Comparison of ENCODE assay signal across 2 cellular contexts in the genomic region with DNA sequence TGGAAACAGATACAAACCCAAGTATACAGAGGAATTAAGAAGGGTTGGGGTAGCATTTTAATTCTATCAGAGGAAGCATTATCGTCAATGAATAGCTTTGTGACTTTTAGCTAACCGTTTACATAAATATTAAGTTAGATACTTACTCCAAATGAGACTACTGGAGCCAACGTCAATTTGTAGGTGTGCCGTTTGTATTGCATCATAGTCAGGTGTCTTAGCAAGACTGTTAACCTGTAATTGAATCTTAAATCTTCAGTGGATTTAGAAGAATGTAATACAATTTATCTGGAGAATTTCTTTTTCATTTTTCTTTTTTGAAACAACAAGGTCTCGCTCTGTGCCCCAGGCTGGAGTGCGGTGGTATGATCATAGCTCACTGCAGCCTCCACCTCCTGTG.
TF ChIP-seq lines count a peak whose summit lies in the region.

No MANE protein-coding gene starts in this region.

TF ChIP-seq in IMR-90, 13 proteins besides CTCF, POLR2A, EP300 and RAD21:
- TF ChIP-seq MAZ (IDR thresholded peaks at IDR 0.05; ENCODE audit: borderline replicate concordance, low read depth, low read length) (no peak), SMC3 (IDR thresholded peaks at IDR 0.05; ENCODE audit: low read depth, low read length) (no peak), CEBPB (IDR thresholded peaks at IDR 0.05; ENCODE audit: low read depth, low read length) (peak; percentile 64; the same call in 1 of the 2 replicates)

TF ChIP-seq in HepG2, 621 proteins besides CTCF, POLR2A, EP300 and RAD21:
- TF ChIP-seq, protein P1, sequence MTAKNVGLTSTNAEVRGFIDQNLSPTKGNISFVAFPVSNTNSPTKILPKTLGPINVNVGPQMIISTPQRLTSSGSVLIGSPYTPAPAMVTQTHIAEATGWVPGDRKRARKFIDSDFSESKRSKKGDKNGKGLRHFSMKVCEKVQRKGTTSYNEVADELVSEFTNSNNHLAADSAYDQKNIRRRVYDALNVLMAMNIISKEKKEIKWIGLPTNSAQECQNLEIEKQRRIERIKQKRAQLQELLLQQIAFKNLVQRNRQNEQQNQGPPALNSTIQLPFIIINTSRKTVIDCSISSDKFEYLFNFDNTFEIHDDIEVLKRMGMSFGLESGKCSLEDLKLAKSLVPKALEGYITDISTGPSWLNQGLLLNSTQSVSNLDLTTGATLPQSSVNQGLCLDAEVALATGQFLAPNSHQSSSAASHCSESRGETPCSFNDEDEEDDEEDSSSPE (CRISPR knock-in tag; IDR thresholded peaks at IDR 0.05): no peak
- peak; percentile 53; the same call in 1 of the 2 replicates for TF ChIP-seq CEBPB (IDR thresholded peaks at IDR 0.05; ENCODE audit: borderline replicate concordance, low read depth, low read length)
